21 cellular contexts compared by ENCODE assay signal in genomic region chr10:13067431-13067830, GRCh38.
"Had no signal": no experiment of that assay in that cellular context is flagged by ENCODE, and none has a peak within 500 bp of the region (broad histone marks: within the 10 kb centered on the region; RNA-seq: fewer than 3 reads in every experiment).

No MANE protein-coding gene starts in this region.

- DNase-seq: Kasumi-1, KG1, MM.1S, NCI-H1092 treated with DMSO at 0.1 percent for 48 hours, NCI-H1436, NCI-H187, NCI-H2029, NCI-H2081 treated with DMSO at 0.1 percent for 48 hours, NCI-H2171, NCI-H226, NCI-H510A, NCI-H524 treated with DMSO at 0.1 percent for 48 hours, NCI-H69, NCI-H774, PC-3, SHP77, SW 1271, T-cell had no signal

- H3K4me3 Mint-ChIP-seq: T-cell; T-helper 1 cell treated with Interleukin-12 subunit alpha and Interleukin-12 subunit beta and Interleukin-4 antibody, amounts not matched to agents 30 μg/mL and 1 μg/mL, for 36 hours had no signal

- H3K9me3 Mint-ChIP-seq: T-cell; T-helper 1 cell treated with Interleukin-12 subunit alpha and Interleukin-12 subunit beta and Interleukin-4 antibody, amounts not matched to agents 30 μg/mL and 1 μg/mL, for 36 hours had no signal

- H3K27ac ChIP-seq: RWPE1 had no signal

- H3K36me3 Mint-ChIP-seq: T-cell had no signal

- H3K4me1 Mint-ChIP-seq: T-cell had no signal

- H3K27ac Mint-ChIP-seq: T-cell; T-helper 1 cell treated with Interleukin-12 subunit alpha and Interleukin-12 subunit beta and Interleukin-4 antibody, amounts not matched to agents 30 μg/mL and 1 μg/mL, for 36 hours had no signal

- ATAC-seq: Panc1, PC-3, T-cell had no signal
